Comparison of ENCODE assay signal across 24 cellular contexts in genomic region chr10:127332631-127333030, GRCh38.
"Had no signal": no experiment of that assay in that cellular context is flagged by ENCODE, and none has a peak within 500 bp of the region (broad histone marks: within the 10 kb centered on the region; RNA-seq: fewer than 3 reads in every experiment).

No MANE protein-coding gene starts in this region.

- H3K4me1 ChIP-seq: psoas muscle, right lobe of liver, vagina had no signal

- H3K9ac ChIP-seq: parathyroid adenoma had no signal

- H3K27me3 ChIP-seq: left lung, right atrium auricular region, right lobe of liver, tibial nerve, upper lobe of left lung, vagina had no signal

- H3K36me3 ChIP-seq: left lung, lower lobe of right lung, right atrium auricular region, right lobe of liver, upper lobe of left lung, vagina had no signal

- H3K4me3 ChIP-seq: left lung, lower lobe of right lung, mucosa of descending colon, psoas muscle, right atrium auricular region, right lobe of liver, skin epidermis, tibial nerve, upper lobe of left lung, vagina had no signal

- H2AFZ ChIP-seq: parathyroid adenoma had no signal

- ATAC-seq: left colon; left lung; lower lobe of right lung; mucosa of descending colon; naive thymus-derived CD4-positive, alpha-beta T cell; natural killer cell treated with Interleukin-12 subunit alpha and Interleukin-12 subunit beta and Interleukin-15 and Interleukin-18, amount 100 ng/mL, for 72 hours; psoas muscle; right lobe of liver; stimulated activated memory B cell treated with anti-CD40 and anti-IgM and Interleukin-4, amounts not matched to agents 10 μg/mL and 1 μg/mL and 100 μg/mL, for 72 hours; stimulated activated naive CD8-positive, alpha-beta T cell treated with anti-CD3 and anti-CD28 coated beads, Interleukin-15, amount 100 ng/mL, for 72 hours had no signal

- H3K79me2 ChIP-seq: parathyroid adenoma had no signal

- H3K9me3 ChIP-seq: left lung, lower lobe of right lung, mucosa of descending colon, psoas muscle, right atrium auricular region, right lobe of liver, tibial nerve, upper lobe of left lung, vagina had no signal

- H3K27ac ChIP-seq: left lung, lower lobe of right lung, parathyroid adenoma, psoas muscle, right atrium auricular region, right lobe of liver, skin epidermis, tibial nerve, upper lobe of left lung, vagina had no signal

- DNase-seq: hippocampal formation; kidney; left colon; left lung; lower lobe of right lung; mesendoderm; midbrain; mucosa of descending colon; naive thymus-derived CD4-positive, alpha-beta T cell; nucleus accumbens; psoas muscle; right lobe of liver; stimulated activated CD4-positive, alpha-beta T cell treated with anti-CD3 and anti-CD28 coated beads, Interleukin-4, amount 100 ng/mL, for 24 hours; stimulated activated naive CD4-positive, alpha-beta T cell treated with Interleukin-2 at 50 U/mL for 16 hours; stimulated activated naive CD8-positive, alpha-beta T cell treated with anti-CD3 and anti-CD28 coated beads, Interleukin-15, amount 100 ng/mL, for 72 hours; substantia nigra; upper lobe of left lung had no signal
